In the genomic region with DNA sequence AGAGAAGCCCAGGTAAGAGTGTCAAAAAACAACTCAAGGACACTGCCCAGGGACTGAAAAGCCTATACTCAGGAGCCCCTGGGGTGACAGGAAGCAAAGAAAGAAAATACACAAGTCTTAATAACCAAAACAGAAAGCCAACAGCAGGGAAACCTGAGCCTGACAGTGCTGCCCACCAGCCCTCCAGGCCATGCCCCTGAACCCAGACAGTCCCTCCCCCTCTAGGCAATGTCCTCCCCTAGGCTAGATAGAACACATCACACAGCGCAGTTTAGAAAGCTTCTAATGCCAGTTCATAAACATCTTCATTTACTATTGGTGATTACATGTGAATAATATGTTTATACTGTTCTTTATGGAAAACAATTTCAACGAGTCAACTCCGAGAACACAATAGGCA, we compare ENCODE assay signal across 19 cellular contexts.
DNase-seq lines count a peak whose midpoint lies in the region; TF ChIP-seq lines count a peak whose summit lies in the region.
"Had no signal": no experiment of that assay in that cellular context is flagged by ENCODE, and none has a peak within 500 bp of the region (broad histone marks: within the 10 kb centered on the region; RNA-seq: fewer than 3 reads in every experiment).

No MANE protein-coding gene starts in this region.

- in situ Hi-C loops in mammary epithelial cell (cut with MboI; ENCODE audit: low sequenced_read_pairs in 2 of 2) = no loop called here

- BruUV-seq in mammary epithelial cell (replicated peaks; lab: Mats Ljungman, UMichigan) = no TSS peak

- H3K27me3 Mint-ChIP-seq in brain = peaks cover 2% of the 10 kb centered on the region
- H3K27me3 Mint-ChIP-seq: central memory CD8-positive, alpha-beta T cell had no signal

- peaks cover 56% of the 10 kb centered on the region for H3K36me3 Mint-ChIP-seq in brain

- H4K20me1 ChIP-seq in mammary epithelial cell (ENCODE audit: insufficient read depth, low read length) = no peaks in the 10 kb centered on the region

- peak overlapping the region; percentile 32 to 93 (median 70) for H3K27ac Mint-ChIP-seq in brain

- no peak overlapping the region for H3K9ac ChIP-seq in mammary epithelial cell (ENCODE audit: insufficient read depth, low read length)

- DNase-seq in breast epithelium (ENCODE audit: low spot score in 2 of 2) (no peak), mammary epithelial cell (no peak), GM19240 (ENCODE audit: insufficient read length, low spot score) (no peak), SK-N-DZ (ENCODE audit: low spot score) (no peak), prostate gland (ENCODE audit: low spot score) (no peak)
- DNase-seq: activated CD4-positive, alpha-beta T cell treated with anti-CD3 and anti-CD28 coated beads, Interleukin-2, amount 50 U/mL, for 1 hour; hippocampal formation; KBM-7; left lung; NCI-H146; NCI-H526 treated with DMSO at 0.1 percent for 48 hours; small intestine had no signal

- 79% methylated on average over 3 of the region's 3 CpGs for WGBS in mammary epithelial cell (ENCODE audit: low coverage, missing lambda C conversion rate)
- WGBS in prostate gland = 52% methylated on average over 3 of the region's 3 CpGs

- H3K9me3 ChIP-seq in breast epithelium (no peaks in the 10 kb centered on the region), mammary epithelial cell (replicated peaks; ENCODE audit: insufficient read depth, low read length) (no peaks in the 10 kb centered on the region), muscle layer of duodenum (ENCODE audit: control insufficient read depth in 1 of 2, low read length in 2 of 2) (no peaks in the 10 kb centered on the region), prostate gland (no peaks in the 10 kb centered on the region)
- H3K9me3 ChIP-seq: HAP-1, left lung, thoracic aorta had no signal

- no peaks in the 10 kb centered on the region for H3K27me3 ChIP-seq in breast epithelium
- H3K27me3 ChIP-seq in mammary epithelial cell (ENCODE audit: insufficient read depth, low read length) = no peaks in the 10 kb centered on the region
- H3K27me3 ChIP-seq in muscle layer of duodenum (ENCODE audit: low read depth, low read length) = no peaks in the 10 kb centered on the region
- H3K27me3 ChIP-seq in prostate gland (replicated peaks; ENCODE audit: insufficient read depth) = no peaks in the 10 kb centered on the region
- H3K27me3 ChIP-seq: left lung had no signal

- no peaks in the 10 kb centered on the region for H3K36me3 ChIP-seq in breast epithelium
- H3K36me3 ChIP-seq in mammary epithelial cell (ENCODE audit: insufficient read depth, low read length) = peaks cover 16% of the 10 kb centered on the region
- peaks cover 38 to 54% of the 10 kb centered on the region in 2 donors for H3K36me3 ChIP-seq in muscle layer of duodenum (ENCODE audit: control insufficient read depth in 1 of 2, insufficient read depth in 2 of 2, low read length in 2 of 2)
- H3K36me3 ChIP-seq in prostate gland = peaks cover 0 to 9% of the 10 kb centered on the region in 2 donors

- no peak overlapping the region for H3K4me3 ChIP-seq in breast epithelium
- no peak overlapping the region for H3K4me3 ChIP-seq in mammary epithelial cell (replicated peaks in 1 of 3; ENCODE audit: insufficient read depth in 1 of 3, low read depth in 2 of 3, low read length in 3 of 3)
- H3K4me3 ChIP-seq in muscle layer of duodenum (ENCODE audit: low read depth in 1 of 2, low read length in 2 of 2) = no peak overlapping the region
- no peak overlapping the region for H3K4me3 ChIP-seq in prostate gland
- H3K4me3 ChIP-seq: HAP-1, left lung, thoracic aorta had no signal

- no peaks in the 10 kb centered on the region for H3K9me3 Mint-ChIP-seq in brain
- H3K9me3 Mint-ChIP-seq: central memory CD8-positive, alpha-beta T cell had no signal

- peaks cover 11% of the 10 kb centered on the region for H3K79me2 ChIP-seq in mammary epithelial cell (ENCODE audit: insufficient read depth, low read length)

- TF ChIP-seq CTCF in breast epithelium (IDR thresholded peaks at IDR 0.05) (no peak), mammary epithelial cell (conservative IDR thresholded peaks at IDR 0.05 in 1 of 2, IDR thresholded peaks at IDR 0.05 in 1 of 2; ENCODE audit: extremely low read depth in 1 of 2, insufficient read depth in 1 of 2, low read depth in 1 of 2, low read length in 2 of 2) (no peak), brain (conservative IDR thresholded peaks at IDR 0.05) (no peak), prostate gland (IDR thresholded peaks at IDR 0.05) (no peak)

- peaks cover 0 to 10% of the 10 kb centered on the region in 2 donors for H3K4me1 ChIP-seq in breast epithelium
- H3K4me1 ChIP-seq in mammary epithelial cell (ENCODE audit: insufficient read depth, low read length) = peaks cover under 1% of the 10 kb centered on the region
- peaks cover 7 to 60% of the 10 kb centered on the region in 2 donors for H3K4me1 ChIP-seq in muscle layer of duodenum (ENCODE audit: control insufficient read depth in 1 of 2, insufficient read depth in 2 of 2, low read length in 2 of 2)
- H3K4me1 ChIP-seq in prostate gland (replicated peaks) = peaks cover 2% of the 10 kb centered on the region

- dilution Hi-C loops in mammary epithelial cell (cut with HindIII; ENCODE audit: low sequenced_read_pairs) = no loop called here

- intact Hi-C loops in breast epithelium (cut with DNase I; ENCODE audit: low total_unique reads) = loop anchor here (5.0 to 10.0 kb wide), 2 partner anchors 39 to 137 kb away; partner anchors contain the start of gene PIF1
- intact Hi-C loops in mammary epithelial cell (cut with micrococcal nuclease) = loop anchor here (5.0 kb wide), 1 partner anchor 124 kb away; no protein-coding TSS in a partner anchor
- intact Hi-C loops in prostate gland (cut with DNase I) = loop anchor here (5.0 kb wide), 1 partner anchor 124 kb away; no protein-coding TSS in a partner anchor

- peak overlapping the region in 1 of 5 experiments; percentile 21 for H3K4me3 Mint-ChIP-seq in brain
- H3K4me3 Mint-ChIP-seq: central memory CD8-positive, alpha-beta T cell had no signal

- peaks cover 57% of the 10 kb centered on the region for H3K4me1 Mint-ChIP-seq in brain
- H3K4me1 Mint-ChIP-seq: central memory CD8-positive, alpha-beta T cell had no signal

- H2AFZ ChIP-seq in mammary epithelial cell (ENCODE audit: low read depth, low read length) = no peak overlapping the region

- H3K27ac ChIP-seq in breast epithelium (peak overlapping the region; percentile 14 to 36), mammary epithelial cell (ENCODE audit: insufficient read depth, low read depth, low read length) (no peak overlapping the region), muscle layer of duodenum (ENCODE audit: low read length) (peak overlapping the region; percentile 51), temporal lobe (ENCODE audit: low read depth, low read length) (peak overlapping the region; percentile 58), prostate gland (peak overlapping the region in 1 of 2 donors; percentile 33)
- H3K27ac ChIP-seq: epithelial cell of prostate, left lung, thoracic aorta had no signal

- CTCF ChIA-PET in mammary epithelial cell (lab: Charles Lee; ENCODE audit: low non-redundant PET) = no interaction called here

- H3K4me2 ChIP-seq in mammary epithelial cell (ENCODE audit: insufficient read depth, low read depth, low read length) = no peak overlapping the region

- TF ChIP-seq POLR2A in breast epithelium (IDR thresholded peaks at IDR 0.05) (no peak), prostate gland (IDR thresholded peaks at IDR 0.05) (no peak)
